15 cellular contexts compared by ENCODE assay signal in the genomic region with DNA sequence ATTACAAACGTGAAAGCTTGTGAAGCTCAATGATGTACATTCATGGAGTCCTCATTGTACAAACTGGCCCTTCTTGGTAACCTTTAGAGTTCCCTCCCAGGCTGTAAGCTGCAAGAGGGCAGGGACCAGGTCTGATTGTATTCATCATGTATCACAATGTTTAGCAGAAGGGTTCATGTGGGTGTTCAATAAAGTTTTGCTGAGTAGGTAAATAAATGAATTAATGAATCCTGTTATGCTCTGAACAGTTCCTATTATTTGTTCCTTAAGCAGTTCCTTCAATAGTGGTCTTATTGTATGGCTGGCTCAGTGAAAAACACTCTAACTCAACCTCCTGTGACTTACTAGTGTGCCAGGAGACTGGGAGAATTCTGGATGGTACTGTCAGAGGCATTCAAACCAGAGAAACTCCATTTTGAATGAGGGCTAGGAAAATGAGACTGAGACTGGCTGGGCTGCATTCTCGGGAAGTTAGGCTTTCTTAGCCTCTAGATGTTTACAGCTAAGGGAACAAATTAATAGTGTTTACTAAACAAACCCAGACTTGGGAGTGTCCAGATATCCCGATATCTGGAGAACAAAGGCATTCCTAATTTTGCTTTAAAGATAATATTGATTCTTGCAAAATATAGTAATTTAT. TPM values are rescaled to one million over a fixed set of nuclear protein-coding genes. Genes with fewer than 3 reads are reported as not detected.
DNase-seq lines count a peak whose midpoint lies in the region; ATAC-seq, FAIRE-seq and TF ChIP-seq lines count a peak whose summit lies in the region.
"Had no signal": no experiment of that assay in that cellular context is flagged by ENCODE, and none has a peak within 500 bp of the region (broad histone marks: within the 10 kb centered on the region; RNA-seq: fewer than 3 reads in every experiment).

No MANE protein-coding gene starts in this region.

- no peaks in the 10 kb centered on the region for H3K9me1 ChIP-seq in K562 (ENCODE audit: control insufficient read depth, insufficient read depth, low read length)

- peak overlapping the region; percentile 86; the same call in 1 of the 2 replicates for H2AFZ ChIP-seq in OCI-LY7 (ENCODE audit: low read length)
- no peak overlapping the region for H2AFZ ChIP-seq in K562 (ENCODE audit: low read depth, low read length)

- H3K4me1 ChIP-seq in OCI-LY7 (ENCODE audit: insufficient read depth, low read length, poor library complexity, severe bottlenecking) (peaks cover 15% of the 10 kb centered on the region), K562 (replicated peaks in 1 of 2; ENCODE audit: control insufficient read depth in 2 of 2, insufficient read depth in 2 of 2, low read length in 2 of 2) (peaks cover 8 to 19% of the 10 kb centered on the region in 2 experiments), psoas muscle (peaks cover 30% of the 10 kb centered on the region)

- BruUV-seq in OCI-LY7 (replicated peaks; lab: Mats Ljungman, UMichigan): no TSS peak
- no TSS peak for BruUV-seq in K562 (replicated peaks; lab: Mats Ljungman, UMichigan)

- H3K27me3 Mint-ChIP-seq in activated T-cell treated with anti-CD3 and anti-CD28 coated beads, Interleukin-2, amount 50 U/mL, for 24 hours: no peaks in the 10 kb centered on the region
- peaks cover 39% of the 10 kb centered on the region for H3K27me3 Mint-ChIP-seq in neural crest cell (ENCODE audit: low read depth)
- H3K27me3 Mint-ChIP-seq: stimulated activated naive B cell treated with anti-CD40 and anti-IgM and Interleukin-4, amounts not matched to agents 10 μg/mL and 1 μg/mL and 100 μg/mL, for 72 hours had no signal

- peaks cover 9% of the 10 kb centered on the region for H3K36me3 Mint-ChIP-seq in activated T-cell treated with anti-CD3 and anti-CD28 coated beads, Interleukin-2, amount 50 U/mL, for 24 hours (ENCODE audit: low read depth)
- no peaks in the 10 kb centered on the region for H3K36me3 Mint-ChIP-seq in neural crest cell (ENCODE audit: low read depth)

- no peaks in the 10 kb centered on the region for H3K9me2 ChIP-seq in OCI-LY7 (ENCODE audit: insufficient read depth, low read length)

- no peak for TF ChIP-seq EP300 in K562 (IDR thresholded peaks at IDR 0.05; ENCODE audit: low read length)

- H3K79me2 ChIP-seq in OCI-LY7 (ENCODE audit: insufficient read depth, low read depth, low read length) (no peaks in the 10 kb centered on the region), K562 (ENCODE audit: control insufficient read depth, insufficient read depth, low read length) (peaks cover 24% of the 10 kb centered on the region)

- H3K9me3 Mint-ChIP-seq in activated T-cell treated with anti-CD3 and anti-CD28 coated beads, Interleukin-2, amount 50 U/mL, for 24 hours: no peaks in the 10 kb centered on the region
- H3K9me3 Mint-ChIP-seq in neural crest cell: no peaks in the 10 kb centered on the region
- H3K9me3 Mint-ChIP-seq: stimulated activated naive B cell treated with anti-CD40 and anti-IgM and Interleukin-4, amounts not matched to agents 10 μg/mL and 1 μg/mL and 100 μg/mL, for 72 hours had no signal

- H3K4me3 ChIP-seq in OCI-LY7 (ENCODE audit: low read depth, low read length, poor library complexity, severe bottlenecking) (no peak overlapping the region), K562 (no peak overlapping the region), psoas muscle (no peak overlapping the region)
- H3K4me3 ChIP-seq: ovary had no signal

- no peak overlapping the region for H3K4me2 ChIP-seq in OCI-LY7 (ENCODE audit: low read length)
- H3K4me2 ChIP-seq in K562 (ENCODE audit: insufficient read depth, low read length): no peak overlapping the region

- intact Hi-C loops in OCI-LY7 (cut with micrococcal nuclease; ENCODE audit: unreplicated experiment) (loop anchor here (5.0 to 10.0 kb wide), 4 partner anchors 383 to 1837 kb away; partner anchors contain the start of genes CCDC148, MARCHF7, PKP4 and WDSUB1), K562 (cut with micrococcal nuclease) (loop anchor here (2.0 to 10.0 kb wide), 3 partner anchors 21 to 127 kb away; no protein-coding TSS in a partner anchor), psoas muscle (cut with DNase I) (loop anchor here (2.0 to 10.0 kb wide), 2 partner anchors 95 to 877 kb away; no protein-coding TSS in a partner anchor)

- no peak for TF ChIP-seq CTCF in OCI-LY7 (conservative IDR thresholded peaks at IDR 0.05; ENCODE audit: low read length)
- no peak for TF ChIP-seq CTCF in K562 (IDR thresholded peaks at IDR 0.05 in 2 of 3, conservative IDR thresholded peaks at IDR 0.05 in 1 of 3; ENCODE audit: insufficient read depth in 2 of 3, low read depth in 1 of 3, low read length in 3 of 3)
- TF ChIP-seq CTCF in neural crest cell (conservative IDR thresholded peaks at IDR 0.05): no peak
- TF ChIP-seq CTCF in psoas muscle (IDR thresholded peaks at IDR 0.05): no peak

- CTCF ChIA-PET in OCI-LY7 (lab: Charles Lee; ENCODE audit: unreplicated experiment) (no interaction called here), K562 (lab: Yijun Ruan, JAX; ENCODE audit: low intra/inter-chr PET ratio) (no interaction called here)

- H3K27ac ChIP-seq in OCI-LY7 (ENCODE audit: low read depth, low read length, poor library complexity, severe bottlenecking) (no peak overlapping the region), K562 (ENCODE audit: extremely low read depth, low read depth, low read length) (no peak overlapping the region), psoas muscle (no peak overlapping the region)
- H3K27ac ChIP-seq: brain microvascular endothelial cell had no signal

- H3K9me3 ChIP-seq in OCI-LY7 (ENCODE audit: low read length) (no peaks in the 10 kb centered on the region), K562 (replicated peaks; ENCODE audit: control insufficient read depth, insufficient read depth, low read depth, low read length) (no peaks in the 10 kb centered on the region), psoas muscle (no peaks in the 10 kb centered on the region)
- H3K9me3 ChIP-seq: ovary had no signal

- ATAC-seq in K562 (no peak), psoas muscle (no peak)
- ATAC-seq: stimulated activated naive B cell treated with anti-CD40 and anti-IgM and Interleukin-4, amounts not matched to agents 10 μg/mL and 1 μg/mL and 100 μg/mL, for 72 hours had no signal

- no peak for TF ChIP-seq POLR2A in K562 (conservative IDR thresholded peaks at IDR 0.05)

- POLR2A ChIA-PET in OCI-LY7 (lab: Charles Lee): interaction anchor here (1.5 kb wide), 1 partner anchor 21 kb away, joined by 5 read pairs; no protein-coding TSS in a partner anchor
- POLR2A ChIA-PET in K562 (lab: Yijun Ruan, JAX): interaction anchor here (0.6 to 2.7 kb wide), 2 partner anchors 11 to 125 kb away, joined by 3 to 16 read pairs; no protein-coding TSS in a partner anchor

- peaks cover 43% of the 10 kb centered on the region for H3K4me1 Mint-ChIP-seq in activated T-cell treated with anti-CD3 and anti-CD28 coated beads, Interleukin-2, amount 50 U/mL, for 24 hours (ENCODE audit: low read depth)
- peaks cover 23% of the 10 kb centered on the region for H3K4me1 Mint-ChIP-seq in neural crest cell

- no peak for FAIRE-seq in K562 (lab: Jason Lieb, UNC)
- FAIRE-seq: urothelium cell line had no signal

- WGBS in K562 (ENCODE audit: insufficient coverage, low coverage, missing lambda C conversion rate): 60% methylated on average over 3 of the region's 3 CpGs
- 88 to 97% (median 94%) methylated on average over 3 of the region's 3 CpGs for WGBS in psoas muscle, 3 donors

- H3K27me3 ChIP-seq in K562 (ENCODE audit: control insufficient read depth in 2 of 2, insufficient read depth in 2 of 2, low read length in 2 of 2) (no peaks in the 10 kb centered on the region), psoas muscle (ENCODE audit: insufficient read depth in 3 of 3, low read length in 2 of 3) (no peaks in the 10 kb centered on the region)
- H3K27me3 ChIP-seq: brain microvascular endothelial cell, ovary had no signal

- TF ChIP-seq RAD21 in K562 (CRISPR knock-in tag; conservative IDR thresholded peaks at IDR 0.05 in 1 of 2, IDR thresholded peaks at IDR 0.05 in 1 of 2): no peak

- in situ Hi-C loops in K562 (cut with MboI): no loop called here

- no peak for DNase-seq in activated T-cell treated with anti-CD3 and anti-CD28 coated beads, Interleukin-2, amount 50 U/mL, for 24 hours
- no peak for DNase-seq in activated T-cell treated with anti-CD3 and anti-CD28 coated beads, Interleukin-2, amount 50 U/mL, for 48 hours
- DNase-seq in OCI-LY7 (ENCODE audit: low spot score) (no peak), K562 (ENCODE audit: extremely low read depth in 1 of 4, low spot score in 3 of 4) (no peak), neural crest cell (ENCODE audit: low read depth, low spot score) (no peak), NCI-H524 treated with DMSO at 0.1 percent for 48 hours (lab: John Stamatoyannopoulos, UW) (no peak), psoas muscle (no peak), cerebellum (ENCODE audit: low spot score) (no peak)
- DNase-seq: activated effector memory CD4-positive, alpha-beta T cell treated with anti-CD3 and anti-CD28 coated beads, Interleukin-2, amount 50 U/mL, for 16 hours; brain microvascular endothelial cell; HCEC 1CT; NCI-H2107; ovary; stimulated activated naive B cell treated with anti-CD40 and anti-IgM and Interleukin-4, amounts not matched to agents 10 μg/mL and 1 μg/mL and 100 μg/mL, for 72 hours had no signal

- H4K20me1 ChIP-seq in OCI-LY7 (ENCODE audit: insufficient read depth, low read length) (no peaks in the 10 kb centered on the region), K562 (replicated peaks; ENCODE audit: control insufficient read depth, insufficient read depth, low read length) (no peaks in the 10 kb centered on the region)

- H3K36me3 ChIP-seq in OCI-LY7 (ENCODE audit: insufficient read depth, low read length) (no peaks in the 10 kb centered on the region), K562 (ENCODE audit: control insufficient read depth, insufficient read depth, low read length) (no peaks in the 10 kb centered on the region), psoas muscle (ENCODE audit: insufficient read depth in 1 of 2, low read depth in 1 of 2) (no peaks in the 10 kb centered on the region)
- H3K36me3 ChIP-seq: brain microvascular endothelial cell, ovary had no signal

- H3K4me3 Mint-ChIP-seq in activated T-cell treated with anti-CD3 and anti-CD28 coated beads, Interleukin-2, amount 50 U/mL, for 24 hours: peak overlapping the region; percentile 81
- peak overlapping the region; percentile 81 for H3K4me3 Mint-ChIP-seq in neural crest cell

- H3K9ac ChIP-seq in K562 (ENCODE audit: insufficient read depth in 1 of 2, low read depth in 2 of 2, low read length in 2 of 2): no peak overlapping the region

- H3K27ac Mint-ChIP-seq in activated T-cell treated with anti-CD3 and anti-CD28 coated beads, Interleukin-2, amount 50 U/mL, for 24 hours: no peak overlapping the region
- no peak overlapping the region for H3K27ac Mint-ChIP-seq in neural crest cell (ENCODE audit: unreplicated experiment)
- H3K27ac Mint-ChIP-seq: stimulated activated naive B cell treated with anti-CD40 and anti-IgM and Interleukin-4, amounts not matched to agents 10 μg/mL and 1 μg/mL and 100 μg/mL, for 72 hours had no signal

RNA-seq across cellular contexts. Expression of gene ACVR1, which starts 1.8 kb away (rescaled TPM):
- 0.13 and 1.6 TPM in 2 replicates for total RNA-seq in OCI-LY7 (2014; rRNA removed; shearing (Covaris generic))
- total RNA-seq in OCI-LY7 (2022) (2.7 and 3.9 TPM in 2 replicates), K562 (2014; rRNA removed) (4.3 and 4.4 TPM in 2 replicates), K562 (2014; rRNA removed; fragmentation: Illumina TruSeq; extraction: Trizol) (6.8 and 6.9 TPM in 2 replicates), K562 (2015; rRNA removed; fragmentation: Illumina TruSeq; extraction: Trizol) (3.8 and 4.5 TPM in 2 replicates), K562 (2021) (12.0 and 14.3 TPM in 2 replicates), neural crest cell (12.2 and 12.5 TPM in 2 replicates), psoas muscle (10 to 100 TPM; 23.6 to 28.0 (median 25.4) TPM), cerebellum (12.7 TPM)
- total RNA-seq in K562 (2011; cell fraction: chromatin; rRNA removed; ENCODE audit: low replicate concordance): 38.7 and 52.9 TPM in 2 replicates
- 26.2 and 27.5 TPM in 2 replicates for total RNA-seq in K562 (2011; cell fraction: nucleolus; rRNA removed)
- total RNA-seq in K562 (2011; cell fraction: nucleoplasm; rRNA removed): 35.6 and 47.0 TPM in 2 replicates
- polyA plus RNA-seq in K562 (2011; rRNA removed) (11.4 and 14.2 TPM in 2 replicates), K562 (2014; fragmentation: Illumina TruSeq; extraction: Trizol) (12.9 and 13.0 TPM in 2 replicates), K562 (2014; fragmentation: Nextera tagmentation; extraction: Ambion mirVana) (1 to 10 TPM; 4.7 to 7.9 TPM), K562 (2014; rRNA removed) (5.9 and 6.8 TPM in 2 replicates), psoas muscle (10 to 100 TPM in 2 of 3 donors, 1 to 10 TPM in 1; 9.5 to 24.1 (median 14.9) TPM)
- polyA plus RNA-seq in K562 (2011; cell fraction: cytosol; rRNA removed): 6.6 and 10.6 TPM in 2 replicates
- polyA plus RNA-seq in K562 (2011; cell fraction: nucleus; rRNA removed): 12.8 and 15.9 TPM in 2 replicates
- polyA plus RNA-seq in K562 (2012): 8.5 and 14.6 TPM in 2 replicates
- polyA minus RNA-seq in K562 (2011; rRNA and poly(A)+ RNA removed): 21.8 and 29.3 TPM in 2 replicates
- polyA minus RNA-seq in K562 (2011; cell fraction: cytosol; rRNA and poly(A)+ RNA removed): 10.3 and 12.3 TPM in 2 replicates
- polyA minus RNA-seq in K562 (2011; cell fraction: nucleus; rRNA and poly(A)+ RNA removed): 14.8 and 26.1 TPM in 2 replicates
